8 cellular contexts compared by ENCODE assay signal in the genomic region with DNA sequence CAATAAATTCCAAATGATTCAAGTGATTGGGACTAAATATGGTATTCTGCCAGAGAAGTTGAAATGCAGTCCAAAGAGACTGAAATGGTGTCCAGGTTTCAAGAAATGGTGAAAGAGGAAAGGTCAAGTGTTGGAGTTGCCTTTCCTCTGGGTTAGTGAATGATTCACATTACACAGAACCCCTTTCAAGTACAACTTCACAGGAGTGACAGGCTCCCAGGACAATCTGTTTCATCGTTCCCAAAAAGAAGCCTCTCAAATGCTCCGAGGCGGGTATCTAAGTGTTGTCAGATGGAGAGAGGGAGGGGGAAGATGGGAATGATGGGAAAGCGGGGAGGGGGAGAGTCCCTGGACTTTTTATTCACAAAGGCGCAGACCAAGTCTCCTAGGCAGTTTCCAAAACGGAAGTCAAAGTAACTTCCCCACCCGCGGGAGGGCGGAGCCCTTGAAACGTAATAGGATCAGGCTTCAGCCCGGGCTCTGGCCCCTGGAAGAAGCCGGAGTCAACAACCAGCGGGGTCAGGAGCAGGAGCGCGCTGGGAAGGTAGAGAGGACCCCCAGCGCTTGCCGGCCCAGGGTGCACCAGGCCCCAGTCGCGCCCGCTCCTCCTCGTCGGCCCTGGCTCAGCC. TPM values are rescaled to one million over a fixed set of nuclear protein-coding genes. Genes with fewer than 3 reads are reported as not detected.
DNase-seq lines count a peak whose midpoint lies in the region; ATAC-seq and TF ChIP-seq lines count a peak whose summit lies in the region.

No MANE protein-coding gene starts in this region.

- H3K4me1 Mint-ChIP-seq in CD4-positive, CD25-positive, alpha-beta regulatory T cell = peaks cover 23 to 48% (median 31%) of the 10 kb centered on the region in 4 donors

- no peaks in the 10 kb centered on the region for H3K36me3 ChIP-seq in CD4-positive, CD25-positive, alpha-beta regulatory T cell (ENCODE audit: control insufficient read depth, insufficient read depth, low read length)
- H3K36me3 ChIP-seq in mucosa of descending colon (ENCODE audit: low read depth) = no peaks in the 10 kb centered on the region

- H3K27me3 ChIP-seq in CD4-positive, CD25-positive, alpha-beta regulatory T cell (ENCODE audit: control insufficient read depth, insufficient read depth, low read length) = no peaks in the 10 kb centered on the region

- H3K27ac Mint-ChIP-seq in CD4-positive, CD25-positive, alpha-beta regulatory T cell = peak overlapping the region; percentile 93 to 98 (median 94)

- H3K9me3 Mint-ChIP-seq in CD4-positive, CD25-positive, alpha-beta regulatory T cell = peaks cover 0 to 1% (median 0%) of the 10 kb centered on the region in 7 donors

- H3K4me1 ChIP-seq in CD4-positive, CD25-positive, alpha-beta regulatory T cell (ENCODE audit: control insufficient read depth, insufficient read depth, low read length, poor library complexity, severe bottlenecking) = peaks cover 19% of the 10 kb centered on the region
- H3K4me1 ChIP-seq in mucosa of descending colon (ENCODE audit: low read depth) = peaks cover 19% of the 10 kb centered on the region

- peak overlapping the region; percentile 90 for H3K4me3 ChIP-seq in CD4-positive, CD25-positive, alpha-beta regulatory T cell (ENCODE audit: low read depth, low read length)
- H3K4me3 ChIP-seq in epithelial cell of proximal tubule (ENCODE audit: low read depth, low read length) = peak overlapping the region; percentile 92
- H3K4me3 ChIP-seq in mucosa of descending colon = peak overlapping the region; percentile 88

- peak overlapping the region; percentile 91 to 98 (median 93) for H3K4me3 Mint-ChIP-seq in CD4-positive, CD25-positive, alpha-beta regulatory T cell

- no peak for TF ChIP-seq CTCF in epithelial cell of proximal tubule (conservative IDR thresholded peaks at IDR 0.05; ENCODE audit: low read depth, low read length)
- no peak for TF ChIP-seq CTCF in mucosa of descending colon (IDR thresholded peaks at IDR 0.05)

- peak in 2 of 3 donors; percentile 32 to 75 for DNase-seq in CD4-positive, CD25-positive, alpha-beta regulatory T cell
- DNase-seq in NCI-H460 (ENCODE audit: extremely low read depth, low read depth) (peak; percentile 65), epithelial cell of proximal tubule (ENCODE audit: low read depth) (no peak), mucosa of descending colon (peak in 2 of 3 donors; percentile 90 to 95)
- peak; percentile 72 to 79 for DNase-seq in activated CD4-positive, alpha-beta T cell treated with anti-CD3 and anti-CD28 coated beads, Interleukin-2, amount 50 U/mL, for 48 hours
- peak; percentile 64 for DNase-seq in stimulated activated naive CD4-positive, alpha-beta T cell treated with Interleukin-2 at 50 U/mL for 16 hours (lab: John Stamatoyannopoulos, UW)

- peak overlapping the region; percentile 68 for H3K27ac ChIP-seq in CD4-positive, CD25-positive, alpha-beta regulatory T cell (ENCODE audit: insufficient read depth, low read length, poor library complexity, severe bottlenecking)

- peak; percentile 27 to 40 for ATAC-seq in CD4-positive, CD25-positive, alpha-beta regulatory T cell (ENCODE audit: low read depth in 2 of 2)
- peak; percentile 40 for ATAC-seq in GM19043 (IDR thresholded peaks at IDR 0.05; ENCODE audit: low read depth, unreplicated experiment)
- ATAC-seq in HG03354 (IDR thresholded peaks at IDR 0.05; ENCODE audit: poor library complexity, severe bottlenecking, unreplicated experiment) = peak; percentile 44
- ATAC-seq in mucosa of descending colon = peak; percentile 83

- H3K9me3 ChIP-seq in CD4-positive, CD25-positive, alpha-beta regulatory T cell (ENCODE audit: control insufficient read depth in 2 of 2, low read length in 2 of 2) = no peaks in the 10 kb centered on the region
- H3K9me3 ChIP-seq in mucosa of descending colon = no peaks in the 10 kb centered on the region

- H3K36me3 Mint-ChIP-seq in CD4-positive, CD25-positive, alpha-beta regulatory T cell = no peaks in the 10 kb centered on the region

- intact Hi-C loops in mucosa of descending colon (cut with DNase I, micrococcal nuclease) = no loop called here

- no peaks in the 10 kb centered on the region for H3K27me3 Mint-ChIP-seq in CD4-positive, CD25-positive, alpha-beta regulatory T cell

RNA-seq across cellular contexts. Expression of a gene that starts 0.7 kb away (rescaled TPM):
- 14.5 TPM for total RNA-seq in CD4-positive, CD25-positive, alpha-beta regulatory T cell
- polyA plus RNA-seq in CD4-positive, CD25-positive, alpha-beta regulatory T cell = 10 to 100 TPM in 1 of 4 donors, 1 to 10 TPM in 3; 7.6 to 10.8 (median 8.6) TPM
- total RNA-seq in NCI-H460 (2014; rRNA removed; shearing (Covaris generic)) = 38.5 and 39.2 TPM in 2 replicates
- polyA plus RNA-seq in NCI-H460 (2014; cell fraction: nucleus; rRNA removed) = 33.9 and 45.5 TPM in 2 replicates
- 45.4 and 51.3 TPM in 2 replicates for total RNA-seq in epithelial cell of proximal tubule
- total RNA-seq in mucosa of descending colon = 10 to 100 TPM; 33.5 to 65.1 (median 42.7) TPM
